ENCODE assay signal across 33 cellular contexts in genomic region chr17:54951286-54951685, GRCh38. TPM values are rescaled to one million over a fixed set of nuclear protein-coding genes. Genes with fewer than 3 reads are reported as not detected.
"Had no signal": no experiment of that assay in that cellular context is flagged by ENCODE, and none has a peak within 500 bp of the region (broad histone marks: within the 10 kb centered on the region; RNA-seq: fewer than 3 reads in every experiment).

No MANE protein-coding gene starts in this region.

- H3K27me3 ChIP-seq: adrenal gland, ascending aorta, body of pancreas, brain microvascular endothelial cell, breast epithelium, cardiac muscle cell had no signal

- ATAC-seq: activated naive CD4-positive, alpha-beta T cell treated with anti-CD3 and anti-CD28 coated beads, Interleukin-2, amount 50 U/mL, for 72 hours; activated naive CD8-positive, alpha-beta T cell treated with anti-CD3 and anti-CD28 coated beads, Interleukin-2, amount 50 U/mL, for 24 hours; activated T-cell treated with anti-CD3 and anti-CD28 coated beads, Interleukin-2, amount 50 U/mL, for 4 hours; activated T-cell treated with anti-CD3 and anti-CD28 coated beads, Interleukin-2, amount 50 U/mL, for 72 hours; activated T-helper 17 cell treated with anti-CD3 and anti-CD28 coated beads, Interleukin-2, amount 50 U/mL, for 72 hours; body of pancreas had no signal

- DNase-seq: activated effector memory CD4-positive, alpha-beta T cell treated with anti-CD3 and anti-CD28 coated beads, Interleukin-2, amount 50 U/mL, for 16 hours; activated effector memory CD4-positive, alpha-beta T cell treated with Interleukin-2 at 50 U/mL for 16 hours; activated gamma-delta T cell; activated gamma-delta T cell treated with Interleukin-2 at 50 U/mL for 16 hours; activated naive CD4-positive, alpha-beta T cell; activated naive CD4-positive, alpha-beta T cell treated with anti-CD3 and anti-CD28 coated beads for 36 hours; activated naive CD4-positive, alpha-beta T cell treated with anti-CD3 and anti-CD28 coated beads, Interleukin-2, amount 10 ng/mL, durations not matched to agents 7 days and 5 days; activated naive CD4-positive, alpha-beta T cell treated with anti-CD3 and anti-CD28 coated beads, Interleukin-2, amount 50 U/mL, for 16 hours; activated naive CD4-positive, alpha-beta T cell treated with Interleukin-2 at 50 U/mL for 16 hours; activated naive CD8-positive, alpha-beta T cell treated with anti-CD3 and anti-CD28 coated beads for 36 hours; activated naive CD8-positive, alpha-beta T cell treated with anti-CD3 and anti-CD28 coated beads, Interleukin-2, amount 10 ng/mL, durations not matched to agents 7 days and 5 days; activated naive CD8-positive, alpha-beta T cell treated with anti-CD3 and anti-CD28 coated beads, Interleukin-2, amount 50 U/mL, for 24 hours; activated T-cell treated with anti-CD3 and anti-CD28 coated beads, Interleukin-2, amount 50 U/mL, for 24 hours; activated T-cell treated with anti-CD3 and anti-CD28 coated beads, Interleukin-2, amount 50 U/mL, for 4 hours; activated T-cell treated with anti-CD3 and anti-CD28 coated beads, Interleukin-2, amount 50 U/mL, for 48 hours; activated T-cell treated with anti-CD3 and anti-CD28 coated beads, Interleukin-2, amount 50 U/mL, for 72 hours; adrenal gland; amniotic stem cell; amygdala; anterior cingulate cortex; aorta; body of pancreas; brain microvascular endothelial cell; caudate nucleus; central memory CD4-positive, alpha-beta T cell; cerebellar nuclear complex had no signal

- H3K4me1 ChIP-seq: adrenal gland, ascending aorta, body of pancreas, breast epithelium had no signal

- H3K36me3 ChIP-seq: adrenal gland, breast epithelium, cardiac muscle cell had no signal

- FAIRE-seq: astrocyte, bronchial epithelial cell had no signal

- H3K4me3 ChIP-seq: adrenal gland, ascending aorta, body of pancreas, breast epithelium, cardiac muscle cell had no signal

- H3K27ac ChIP-seq: adrenal gland, ascending aorta, body of pancreas, brain microvascular endothelial cell, breast epithelium, cardiac muscle cell had no signal

- H3K9me3 ChIP-seq: adrenal gland, ascending aorta, body of pancreas, breast epithelium had no signal

RNA-seq across cellular contexts. Expression of gene TOM1L1, which starts 50.6 kb away (rescaled TPM):
- total RNA-seq: activated naive CD8-positive, alpha-beta T cell treated with anti-CD3 and anti-CD28 coated beads, Interleukin-2, amount 10 ng/mL, durations not matched to agents 7 days and 5 days had no signal
